24 cellular contexts compared by ENCODE assay signal in the genomic region with DNA sequence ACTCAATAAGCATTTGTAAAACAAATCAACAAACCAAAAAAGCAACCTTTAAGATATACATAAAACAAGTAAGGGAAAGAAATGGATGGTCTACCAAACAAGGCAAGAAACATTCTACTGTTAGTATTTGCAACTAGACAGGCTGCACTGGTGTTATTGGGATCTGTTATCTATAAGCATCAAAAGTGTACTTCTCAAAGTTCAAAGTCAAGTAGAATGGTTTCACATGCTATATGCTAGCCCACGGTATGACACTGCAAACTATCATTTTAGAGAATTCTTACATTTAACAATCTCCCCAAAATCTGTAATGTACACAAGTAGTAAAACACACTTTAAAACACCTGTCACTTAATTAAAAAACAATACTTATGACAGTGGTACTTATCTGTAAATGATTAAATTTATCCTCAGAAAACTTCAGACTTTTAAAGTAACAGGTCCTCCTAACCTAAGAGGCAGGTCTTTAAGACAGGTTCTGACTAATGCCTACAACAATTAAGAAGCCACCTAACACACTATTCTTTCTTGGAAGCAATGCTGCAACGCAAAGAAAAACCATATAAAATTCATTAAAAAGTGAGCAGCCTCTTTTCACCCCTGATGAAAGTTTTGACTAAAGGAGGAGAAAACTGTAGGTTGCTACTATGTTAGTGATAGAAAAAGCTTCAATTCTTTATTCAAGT. TPM values are rescaled to one million over a fixed set of nuclear protein-coding genes. Genes with fewer than 3 reads are reported as not detected.
DNase-seq lines count a peak whose midpoint lies in the region; ATAC-seq, FAIRE-seq and TF ChIP-seq lines count a peak whose summit lies in the region.
"Had no signal": no experiment of that assay in that cellular context is flagged by ENCODE, and none has a peak within 500 bp of the region (broad histone marks: within the 10 kb centered on the region; RNA-seq: fewer than 3 reads in every experiment).

No MANE protein-coding gene starts in this region.

- TF ChIP-seq POLR2A in HepG2 (IDR thresholded peaks at IDR 0.05; ENCODE audit: insufficient read depth in 1 of 2, low read depth in 2 of 2, low read length in 2 of 2), result no peak
- no peak for TF ChIP-seq POLR2A in right lobe of liver (IDR thresholded peaks at IDR 0.05)

- H3K36me3 Mint-ChIP-seq in T-helper 17 cell (ENCODE audit: low read depth), result peaks cover 15% of the 10 kb centered on the region
- peaks cover 57% of the 10 kb centered on the region for H3K36me3 Mint-ChIP-seq in activated naive CD8-positive, alpha-beta T cell treated with anti-CD3 and anti-CD28 coated beads, Interleukin-2, amount 50 U/mL, for 24 hours (ENCODE audit: low read depth)

- peaks cover 48% of the 10 kb centered on the region for H3K4me1 Mint-ChIP-seq in T-helper 17 cell
- peaks cover 75% of the 10 kb centered on the region for H3K4me1 Mint-ChIP-seq in activated naive CD8-positive, alpha-beta T cell treated with anti-CD3 and anti-CD28 coated beads, Interleukin-2, amount 50 U/mL, for 24 hours

- TF ChIP-seq EP300 in HepG2 (IDR thresholded peaks at IDR 0.05; ENCODE audit: low read depth in 2 of 2, low read length in 2 of 2), result no peak
- TF ChIP-seq EP300 in HepG2 (CRISPR knock-in tag; IDR thresholded peaks at IDR 0.05; ENCODE audit: borderline replicate concordance), result no peak

- TF ChIP-seq CTCF in HepG2 (CRISPR knock-in tag; IDR thresholded peaks at IDR 0.05) (no peak), right lobe of liver (IDR thresholded peaks at IDR 0.05) (no peak), upper lobe of right lung (IDR thresholded peaks at IDR 0.05) (no peak)

- POLR2A ChIA-PET in HepG2 (lab: Yijun Ruan, JAX), result no interaction called here

- FAIRE-seq in HepG2 (lab: Jason Lieb, UNC), result no peak
- FAIRE-seq: GM12892 had no signal

- no peak overlapping the region for H3K4me3 Mint-ChIP-seq in T-helper 17 cell
- no peak overlapping the region for H3K4me3 Mint-ChIP-seq in activated naive CD8-positive, alpha-beta T cell treated with anti-CD3 and anti-CD28 coated beads, Interleukin-2, amount 50 U/mL, for 24 hours

- H3K4me3 ChIP-seq in HepG2 (replicated peaks in 1 of 3; ENCODE audit: insufficient read depth in 1 of 3, low read depth in 2 of 3, low read length in 3 of 3) (no peak overlapping the region), right lobe of liver (no peak overlapping the region), upper lobe of right lung (no peak overlapping the region)
- H3K4me3 ChIP-seq: BLaER1 had no signal

- DNase-seq in HepG2 (ENCODE audit: low spot score) (peak; percentile 19), right lobe of liver (no peak), T-helper 17 cell (no peak), SW480 (ENCODE audit: low spot score) (no peak), upper lobe of right lung (no peak)
- DNase-seq in activated naive CD8-positive, alpha-beta T cell treated with anti-CD3 and anti-CD28 coated beads, Interleukin-2, amount 50 U/mL, for 24 hours, result no peak
- DNase-seq: ACHN; CD4-positive, alpha-beta memory T cell; DMS153; GOT3; HCEC 1CT; NCI-H1105; NCI-H2081; NCI-H2171; NCI-H345; NCI-H524; NCI-H774; NK-92 treated with Interleukin-12 subunit alpha and Interleukin-12 subunit beta, amount 100 ng/mL, for 24 hours; SIG-M5 had no signal

- no peak for TF ChIP-seq RAD21 in HepG2 (CRISPR knock-in tag; IDR thresholded peaks at IDR 0.05)

- H3K4me2 ChIP-seq in HepG2 (ENCODE audit: low read depth, low read length), result no peak overlapping the region
- H3K4me2 ChIP-seq: BLaER1, KMS-11 had no signal

- H3K9me3 ChIP-seq in HepG2 (ENCODE audit: low read length) (no peaks in the 10 kb centered on the region), right lobe of liver (no peaks in the 10 kb centered on the region), T-helper 17 cell (ENCODE audit: control insufficient read depth, low read length, poor library complexity, severe bottlenecking) (no peaks in the 10 kb centered on the region), upper lobe of right lung (no peaks in the 10 kb centered on the region)
- H3K9me3 ChIP-seq: BLaER1 had no signal

- no peaks in the 10 kb centered on the region for H3K27me3 ChIP-seq in HepG2 (ENCODE audit: control insufficient read depth in 1 of 2, insufficient read depth in 2 of 2, low read length in 2 of 2)
- no peaks in the 10 kb centered on the region for H3K27me3 ChIP-seq in right lobe of liver
- H3K27me3 ChIP-seq in upper lobe of right lung, result no peaks in the 10 kb centered on the region
- H3K27me3 ChIP-seq: BLaER1 had no signal

- no peak overlapping the region for H2AFZ ChIP-seq in HepG2 (ENCODE audit: low read length)

- peaks cover 14% of the 10 kb centered on the region for H4K20me1 ChIP-seq in HepG2 (ENCODE audit: insufficient read depth, low read length)

- intact Hi-C loops in HepG2 (cut with micrococcal nuclease; ENCODE audit: unreplicated experiment), result no loop called here
- intact Hi-C loops in right lobe of liver (cut with DNase I), result no loop called here
- intact Hi-C loops in upper lobe of right lung (cut with DNase I), result no loop called here

- in situ Hi-C loops in HepG2 (cut with HindIII; ENCODE audit: extremely low pct_ligation_motif_present, low pct_unique_long_range_greater_than_20kb), result no loop called here

- H3K27ac ChIP-seq in HepG2 (ENCODE audit: extremely low read length, insufficient read depth, low read length) (no peak overlapping the region), right lobe of liver (no peak overlapping the region), upper lobe of right lung (no peak overlapping the region)
- H3K27ac ChIP-seq: BLaER1, KMS-11 had no signal

- CTCF ChIA-PET in HepG2 (lab: Yijun Ruan, JAX; ENCODE audit: low intra/inter-chr PET ratio, low total read pairs), result no interaction called here

- peak overlapping the region; percentile 53 for H3K27ac Mint-ChIP-seq in T-helper 17 cell
- no peak overlapping the region for H3K27ac Mint-ChIP-seq in activated naive CD8-positive, alpha-beta T cell treated with anti-CD3 and anti-CD28 coated beads, Interleukin-2, amount 50 U/mL, for 24 hours

- peak; percentile 65 for ATAC-seq in HepG2
- no peak for ATAC-seq in right lobe of liver
- ATAC-seq in T-helper 17 cell, result no peak
- ATAC-seq in activated naive CD8-positive, alpha-beta T cell treated with anti-CD3 and anti-CD28 coated beads, Interleukin-2, amount 50 U/mL, for 24 hours, result peak; percentile 28
- no peak for ATAC-seq in GM21786 (IDR thresholded peaks at IDR 0.05; ENCODE audit: unreplicated experiment)
- ATAC-seq in upper lobe of right lung, result no peak
- ATAC-seq: Panc1 had no signal

- no peaks in the 10 kb centered on the region for H3K9me3 Mint-ChIP-seq in activated naive CD8-positive, alpha-beta T cell treated with anti-CD3 and anti-CD28 coated beads, Interleukin-2, amount 50 U/mL, for 24 hours

- no peaks in the 10 kb centered on the region for H3K27me3 Mint-ChIP-seq in T-helper 17 cell
- H3K27me3 Mint-ChIP-seq in activated naive CD8-positive, alpha-beta T cell treated with anti-CD3 and anti-CD28 coated beads, Interleukin-2, amount 50 U/mL, for 24 hours, result no peaks in the 10 kb centered on the region
- H3K27me3 Mint-ChIP-seq: CD4-positive, alpha-beta memory T cell had no signal

- H3K4me1 ChIP-seq in HepG2 (ENCODE audit: insufficient read depth, low read length), result peaks cover 39% of the 10 kb centered on the region
- peaks cover 0 to 15% (median 0%) of the 10 kb centered on the region in 4 donors for H3K4me1 ChIP-seq in right lobe of liver
- peaks cover 10% of the 10 kb centered on the region for H3K4me1 ChIP-seq in upper lobe of right lung
- H3K4me1 ChIP-seq: BLaER1 had no signal

- BruUV-seq in HepG2 (replicated peaks; lab: Mats Ljungman, UMichigan), result no TSS peak

- no peak overlapping the region for H3K9ac ChIP-seq in HepG2 (ENCODE audit: insufficient read depth, low read depth, low read length)
- H3K9ac ChIP-seq: BLaER1, KMS-11 had no signal

- H3K36me3 ChIP-seq in HepG2 (replicated peaks in 1 of 2; ENCODE audit: control insufficient read depth in 1 of 2, insufficient read depth in 2 of 2, low read length in 2 of 2) (peaks cover 3 to 16% of the 10 kb centered on the region in 2 experiments; a peak in 2 of 5 replicates), right lobe of liver (no peaks in the 10 kb centered on the region), upper lobe of right lung (peaks cover 6% of the 10 kb centered on the region)

- 49% methylated on average over 2 of the region's 2 CpGs for WGBS in HepG2 (ENCODE audit: low lambda C conversion rate)
- 86% methylated on average over 2 of the region's 2 CpGs for WGBS in right lobe of liver (ENCODE audit: insufficient coverage, low coverage, low lambda C conversion rate, missing lambda C conversion rate)

- peaks cover 54% of the 10 kb centered on the region for H3K79me2 ChIP-seq in HepG2 (ENCODE audit: insufficient read depth, low read length)

TF ChIP-seq in HepG2, 621 proteins besides CTCF, POLR2A, EP300 and RAD21:
- TF ChIP-seq SKI (IDR thresholded peaks at IDR 0.05; ENCODE audit: partially characterized antibody) (peak; percentile 18), KLF15 (CRISPR knock-in tag; IDR thresholded peaks at IDR 0.05; ENCODE audit: borderline replicate concordance) (no peak)

RNA-seq across cellular contexts. Expression of gene SMAD2, which starts 34.8 kb away (rescaled TPM):
- total RNA-seq in HepG2 (2016; rRNA removed; fragmentation: Illumina TruSeq; extraction: Trizol) (96.2 and 132 TPM in 2 replicates), right lobe of liver (10 to 100 TPM; 31.2 to 46.1 (median 36.0) TPM), T-helper 17 cell (100 to 1,000 TPM; 108 to 114 TPM), upper lobe of right lung (160 TPM)
- total RNA-seq in HepG2 (2016; cell fraction: cytosol; rRNA removed; fragmentation: Illumina TruSeq; extraction: Trizol; ENCODE audit: low read depth), result 162 and 182 TPM in 2 replicates
- 95.6 and 122 TPM in 2 replicates for total RNA-seq in HepG2 (2016; cell fraction: insoluble cytoplasmic fraction; rRNA removed; fragmentation: Illumina TruSeq; extraction: Trizol)
- total RNA-seq in HepG2 (2016; cell fraction: membrane; rRNA removed; fragmentation: Illumina TruSeq; extraction: Trizol), result 148 and 164 TPM in 2 replicates
- 74.9 and 75.8 TPM in 2 replicates for total RNA-seq in HepG2 (2016; cell fraction: nucleus; rRNA removed; fragmentation: Illumina TruSeq; extraction: Trizol)
- polyA plus RNA-seq in HepG2 (2011; rRNA removed), result 34.0 and 40.2 TPM in 2 replicates
- 22.8 and 32.4 TPM in 2 replicates for polyA plus RNA-seq in HepG2 (2011; cell fraction: cytosol; rRNA removed)
- polyA plus RNA-seq in HepG2 (2011; cell fraction: nucleus; rRNA removed), result 16.3 and 21.0 TPM in 2 replicates
- 48.7 and 54.8 TPM in 2 replicates for polyA plus RNA-seq in HepG2 (2012)
- polyA plus RNA-seq in HepG2 (2016; cell fraction: cytosol; fragmentation: Illumina TruSeq; extraction: Trizol; ENCODE audit: low read depth), result 61.1 and 63.8 TPM in 2 replicates
- polyA plus RNA-seq in HepG2 (2016; cell fraction: insoluble cytoplasmic fraction; fragmentation: Illumina TruSeq; extraction: Trizol; ENCODE audit: low read depth), result 69.3 and 70.0 TPM in 2 replicates
- 82.3 and 86.6 TPM in 2 replicates for polyA plus RNA-seq in HepG2 (2016; cell fraction: membrane; fragmentation: Illumina TruSeq; extraction: Trizol; ENCODE audit: low read depth)
- 36.9 and 38.6 TPM in 2 replicates for polyA plus RNA-seq in HepG2 (2016; cell fraction: nucleus; fragmentation: Illumina TruSeq; extraction: Trizol; ENCODE audit: insufficient read depth, low read depth)
- polyA minus RNA-seq in HepG2 (2011; rRNA and poly(A)+ RNA removed; ENCODE audit: low replicate concordance), result 48.2 and 195 TPM in 2 replicates
- polyA minus RNA-seq in HepG2 (2011; cell fraction: cytosol; rRNA and poly(A)+ RNA removed), result 51.8 and 65.1 TPM in 2 replicates
- polyA minus RNA-seq in HepG2 (2011; cell fraction: nucleus; rRNA and poly(A)+ RNA removed), result 86.8 and 96.2 TPM in 2 replicates

Comparison
In these comparisons a context has a peak if more than half of its experiments do, and no peak if none do; other contexts are left out.
1. ATAC-seq: peak in HepG2 (single experiment) and activated naive CD8-positive, alpha-beta T cell treated with anti-CD3 and anti-CD28 coated beads, Interleukin-2, amount 50 U/mL, for 24 hours (single experiment); none in right lobe of liver (0 of 4), T-helper 17 cell (single experiment), GM21786 (single experiment) and upper lobe of right lung (single experiment).